In genomic region chr19:3868770-3869456, GRCh38 we compare ENCODE assay signal across 12 cellular contexts. TPM values are rescaled to one million over a fixed set of nuclear protein-coding genes. Genes with fewer than 3 reads are reported as not detected.
DNase-seq lines count a peak whose midpoint lies in the region; FAIRE-seq and TF ChIP-seq lines count a peak whose summit lies in the region.
"Had no signal": no experiment of that assay in that cellular context is flagged by ENCODE, and none has a peak within 500 bp of the region (broad histone marks: within the 10 kb centered on the region; RNA-seq: fewer than 3 reads in every experiment).

Gene ZFR2, minus strand, starts transcription at chr19:3869038. Its CDS starts 21 bp downstream, at chr19:3869017.

- peak within 1 kb of the TSS in 6 of 7 donors; percentile 31 to 58 (median 44) for H3K4me3 Mint-ChIP-seq in CD8-positive, alpha-beta memory T cell
- H3K4me3 Mint-ChIP-seq in astrocyte (ENCODE audit: unreplicated experiment) = peak within 1 kb of the TSS; percentile 70
- peak within 1 kb of the TSS; percentile 43 to 74 (median 67) for H3K4me3 Mint-ChIP-seq in nephron

- H3K9me3 ChIP-seq in CD8-positive, alpha-beta memory T cell (ENCODE audit: low read length) = no peaks in the 10 kb centered on the region
- peaks cover 4% of the 10 kb centered on the region for H3K9me3 ChIP-seq in astrocyte (ENCODE audit: insufficient read depth, low read depth, low read length)

- H3K4me2 ChIP-seq in astrocyte (ENCODE audit: low read length) = no peak within 1 kb of the TSS

- no peak for TF ChIP-seq CTCF in astrocyte (IDR thresholded peaks at IDR 0.05; ENCODE audit: insufficient read depth, low read depth, low read length)
- TF ChIP-seq CTCF in nephron (IDR thresholded peaks at IDR 0.05; ENCODE audit: unreplicated experiment in 3 of 3) = no peak

- H3K4me3 ChIP-seq in CD8-positive, alpha-beta memory T cell (ENCODE audit: low read length) = no peak within 1 kb of the TSS
- no peak within 1 kb of the TSS for H3K4me3 ChIP-seq in astrocyte (ENCODE audit: insufficient read depth, low read depth, low read length)
- H3K4me3 ChIP-seq: skin epidermis had no signal

- no peaks in the 10 kb centered on the region for H3K36me3 Mint-ChIP-seq in CD8-positive, alpha-beta memory T cell
- H3K36me3 Mint-ChIP-seq in astrocyte (ENCODE audit: low read depth, unreplicated experiment) (no peaks in the 10 kb centered on the region), nephron (ENCODE audit: low read depth) (peaks cover 6% of the 10 kb centered on the region)

- no peak within 1 kb of the TSS for H3K27ac ChIP-seq in CD8-positive, alpha-beta memory T cell (ENCODE audit: low read depth, low read length)
- H3K27ac ChIP-seq in astrocyte (ENCODE audit: low read depth, low read length) = no peak within 1 kb of the TSS
- H3K27ac ChIP-seq: skin epidermis had no signal

- H3K27me3 ChIP-seq in CD8-positive, alpha-beta memory T cell (ENCODE audit: insufficient read depth, low read length, poor library complexity, severe bottlenecking) = peaks cover 17% of the 10 kb centered on the region
- peaks cover 36% of the 10 kb centered on the region for H3K27me3 ChIP-seq in astrocyte (ENCODE audit: insufficient read depth, low read length)

- peak within 1 kb of the TSS in 2 of 8 donors; percentile 24 to 74 for H3K27ac Mint-ChIP-seq in CD8-positive, alpha-beta memory T cell
- no peak within 1 kb of the TSS for H3K27ac Mint-ChIP-seq in astrocyte (ENCODE audit: unreplicated experiment)
- H3K27ac Mint-ChIP-seq in nephron = no peak within 1 kb of the TSS

- H3K36me3 ChIP-seq in CD8-positive, alpha-beta memory T cell (ENCODE audit: insufficient read depth, low read length) = no peaks in the 10 kb centered on the region
- H3K36me3 ChIP-seq in astrocyte (ENCODE audit: insufficient read depth, low read length) = no peaks in the 10 kb centered on the region

- H3K9me3 Mint-ChIP-seq in CD8-positive, alpha-beta memory T cell = peaks cover 0 to 4% (median 3%) of the 10 kb centered on the region in 5 donors
- H3K9me3 Mint-ChIP-seq in astrocyte (ENCODE audit: unreplicated experiment) = peaks cover 8% of the 10 kb centered on the region
- H3K9me3 Mint-ChIP-seq in nephron = peaks cover 6% of the 10 kb centered on the region

- DNase-seq in CD8-positive, alpha-beta memory T cell = peak in 2 of 5 donors; percentile 9 to 20
- peak; percentile 50 for DNase-seq in NCI-H510A (lab: John Stamatoyannopoulos, UW)
- DNase-seq in astrocyte (ENCODE audit: low read depth) = no peak
- no peak for DNase-seq in SK-N-DZ (ENCODE audit: low spot score)
- DNase-seq in NCI-H2227 treated with DMSO at 0.1 percent for 48 hours (lab: John Stamatoyannopoulos, UW) = no peak
- DNase-seq in effector CD4-positive, alpha-beta T cell = no peak
- no peak for DNase-seq in NCI-H2107 (lab: John Stamatoyannopoulos, UW)
- DNase-seq: activated gamma-delta T cell treated with Interleukin-2 at 50 U/mL for 16 hours, NCI-H748 treated with DMSO at 0.1 percent for 48 hours had no signal

- CTCF ChIA-PET in CD8-positive, alpha-beta memory T cell (lab: Charles Lee) = no interaction called here

- no peaks in the 10 kb centered on the region for H3K4me1 ChIP-seq in CD8-positive, alpha-beta memory T cell (ENCODE audit: insufficient read depth, low read length)
- H3K4me1 ChIP-seq in astrocyte (ENCODE audit: insufficient read depth, low read length) = no peaks in the 10 kb centered on the region

- peaks cover 36 to 46% of the 10 kb centered on the region in 2 donors for H3K27me3 Mint-ChIP-seq in CD8-positive, alpha-beta memory T cell
- H3K27me3 Mint-ChIP-seq in astrocyte (ENCODE audit: low read depth, unreplicated experiment) (peaks cover 58% of the 10 kb centered on the region), nephron (ENCODE audit: low read depth) (peaks cover 69% of the 10 kb centered on the region)

- H3K4me1 Mint-ChIP-seq in CD8-positive, alpha-beta memory T cell = peaks cover 5 to 18% (median 6%) of the 10 kb centered on the region in 3 donors
- H3K4me1 Mint-ChIP-seq in astrocyte (ENCODE audit: low read depth, unreplicated experiment) (no peaks in the 10 kb centered on the region), nephron (no peaks in the 10 kb centered on the region)

- H3K9ac ChIP-seq in astrocyte (ENCODE audit: low read length) = no peak within 1 kb of the TSS

- FAIRE-seq in astrocyte (lab: Jason Lieb, UNC) = no peak

- POLR2A ChIA-PET in CD8-positive, alpha-beta memory T cell (lab: Charles Lee) = no interaction called here

- no peaks in the 10 kb centered on the region for H4K20me1 ChIP-seq in astrocyte (ENCODE audit: insufficient read depth, low read length)

- no peaks in the 10 kb centered on the region for H3K79me2 ChIP-seq in astrocyte (ENCODE audit: insufficient read depth, low read length)

- no peak within 1 kb of the TSS for H2AFZ ChIP-seq in astrocyte (ENCODE audit: low read depth, low read length)

RNA-seq across cellular contexts. Expression of gene ZFR2, which starts in this region (rescaled TPM):
- under 1 TPM; 0.57 to 0.71 TPM for total RNA-seq in CD8-positive, alpha-beta memory T cell
- polyA plus RNA-seq in CD8-positive, alpha-beta memory T cell = 4.8 TPM
- 2.0 and 2.1 TPM in 2 replicates for total RNA-seq in astrocyte
- 0.88 and 1.1 TPM in 2 replicates for polyA plus RNA-seq in SK-N-DZ (2014; cell fraction: cytosol; rRNA removed)
- polyA plus RNA-seq in SK-N-DZ (2014; cell fraction: nucleus; rRNA removed) = 0.35 and 0.46 TPM in 2 replicates
- total RNA-seq: H4 had no signal
